Comparison of ENCODE assay signal across 16 cellular contexts in genomic region chr4:11966782-11967181, GRCh38.
DNase-seq lines count a peak whose midpoint lies in the region; ATAC-seq, FAIRE-seq and TF ChIP-seq lines count a peak whose summit lies in the region.
"Had no signal": no experiment of that assay in that cellular context is flagged by ENCODE, and none has a peak within 500 bp of the region (broad histone marks: within the 10 kb centered on the region; RNA-seq: fewer than 3 reads in every experiment).

No MANE protein-coding gene starts in this region.

- POLR2A ChIA-PET in endothelial cell of umbilical vein (lab: Charles Lee), result no interaction called here
- POLR2A ChIA-PET in SK-N-SH (lab: Yijun Ruan, JAX), result no interaction called here

- H3K4me1 ChIP-seq in endothelial cell of umbilical vein (ENCODE audit: control insufficient read depth, extremely low read depth, insufficient read depth, low read length) (no peaks in the 10 kb centered on the region), SK-N-SH (ENCODE audit: control insufficient read depth in 1 of 2, insufficient read depth in 2 of 2, low read depth in 1 of 2, low read length in 1 of 2) (no peaks in the 10 kb centered on the region)
- H3K4me1 ChIP-seq: HAP-1 had no signal

- dilution Hi-C loops in endothelial cell of umbilical vein (cut with MboI; ENCODE audit: extremely low pct_ligation_motif_present, low sequenced_read_pairs), result no loop called here

- H3K36me3 Mint-ChIP-seq in Calu3 (ENCODE audit: insufficient read depth, unreplicated experiment), result no peaks in the 10 kb centered on the region
- H3K36me3 Mint-ChIP-seq: CD4-positive, alpha-beta memory T cell had no signal

- no peaks in the 10 kb centered on the region for H3F3A ChIP-seq in SK-N-SH (replicated peaks; ENCODE audit: insufficient read depth)

- no peak for TF ChIP-seq RAD21 in SK-N-SH (IDR thresholded peaks at IDR 0.05; ENCODE audit: low read length)

- WGBS in SK-N-SH (ENCODE audit: low lambda C conversion rate), result 12% methylated on average over 4 of the region's 4 CpGs

- no peak for TF ChIP-seq CTCF in Calu3 (IDR thresholded peaks at IDR 0.05; ENCODE audit: unreplicated experiment)
- no peak for TF ChIP-seq CTCF in endothelial cell of umbilical vein (IDR thresholded peaks at IDR 0.05; ENCODE audit: extremely low read depth in 1 of 2, insufficient read depth in 1 of 2, low read depth in 1 of 2, low read length in 2 of 2)
- no peak for TF ChIP-seq CTCF in retinal pigment epithelial cell (conservative IDR thresholded peaks at IDR 0.05; ENCODE audit: low read depth, low read length)
- TF ChIP-seq CTCF in SK-N-SH (IDR thresholded peaks at IDR 0.05), result no peak

- no peaks in the 10 kb centered on the region for H3K79me2 ChIP-seq in endothelial cell of umbilical vein (ENCODE audit: control insufficient read depth, insufficient read depth, low read length)
- no peaks in the 10 kb centered on the region for H3K79me2 ChIP-seq in SK-N-SH (ENCODE audit: insufficient read depth)

- H3K4me2 ChIP-seq in endothelial cell of umbilical vein (ENCODE audit: insufficient read depth, low read length) (no peak overlapping the region), SK-N-SH (no peak overlapping the region)

- intact Hi-C loops in Calu3 (cut with micrococcal nuclease; ENCODE audit: unreplicated experiment), result no loop called here
- intact Hi-C loops in endothelial cell of umbilical vein (cut with micrococcal nuclease), result no loop called here

- peaks cover 3% of the 10 kb centered on the region for H3K9me3 Mint-ChIP-seq in Calu3 (ENCODE audit: low read depth, unreplicated experiment)

- H3K36me3 ChIP-seq in endothelial cell of umbilical vein (ENCODE audit: control insufficient read depth in 2 of 2, extremely low read depth in 1 of 2, insufficient read depth in 2 of 2, low read length in 2 of 2) (no peaks in the 10 kb centered on the region), SK-N-SH (replicated peaks in 1 of 2; ENCODE audit: control insufficient read depth in 1 of 2, insufficient read depth in 2 of 2, low read length in 1 of 2) (no peaks in the 10 kb centered on the region)
- H3K36me3 ChIP-seq: HAP-1 had no signal

- H3K9me2 ChIP-seq in SK-N-SH, result no peaks in the 10 kb centered on the region

- no peak for TF ChIP-seq EP300 in SK-N-SH (IDR thresholded peaks at IDR 0.05; ENCODE audit: borderline replicate concordance in 1 of 2, low read depth in 1 of 2, low read length in 1 of 2)

- no peaks in the 10 kb centered on the region for H3K4me1 Mint-ChIP-seq in Calu3 (ENCODE audit: low read depth, unreplicated experiment)
- H3K4me1 Mint-ChIP-seq: CD4-positive, alpha-beta memory T cell had no signal

- H3K9me3 ChIP-seq in endothelial cell of umbilical vein (replicated peaks; ENCODE audit: control insufficient read depth, insufficient read depth, low read length), result no peaks in the 10 kb centered on the region
- H3K9me3 ChIP-seq in SK-N-SH, result 0 out of 2 replicates have a peak, but pooled peaks cover 7% of the 10 kb centered on the region
- H3K9me3 ChIP-seq: HAP-1 had no signal

- BruUV-seq in Calu3 (replicated peaks; lab: Mats Ljungman, UMichigan), result no TSS peak
- BruUV-seq in endothelial cell of umbilical vein (replicated peaks; lab: Mats Ljungman, UMichigan), result no TSS peak

- no peak overlapping the region for H3K27ac Mint-ChIP-seq in Calu3 (ENCODE audit: unreplicated experiment)
- H3K27ac Mint-ChIP-seq: CD4-positive, alpha-beta memory T cell had no signal

- H3K4me3 ChIP-seq in endothelial cell of umbilical vein (replicated peaks in 1 of 3; ENCODE audit: insufficient read depth in 1 of 3, low read depth in 1 of 3, low read length in 3 of 3) (no peak overlapping the region), retinal pigment epithelial cell (ENCODE audit: low read length) (no peak overlapping the region), SK-N-SH (ENCODE audit: low read depth in 2 of 2, low read length in 1 of 2) (no peak overlapping the region)
- H3K4me3 ChIP-seq: GM23248, HAP-1 had no signal

- no peak for TF ChIP-seq POLR2A in endothelial cell of umbilical vein (IDR thresholded peaks at IDR 0.05; ENCODE audit: low read depth, low read length)

- DNase-seq in Calu3 (peak; percentile 0), D341Med (ENCODE audit: low spot score) (peak; percentile 65), endothelial cell of umbilical vein (ENCODE audit: low read depth, low spot score) (no peak), retinal pigment epithelial cell (ENCODE audit: low read depth) (peak; percentile 19), SK-N-SH (no peak)
- DNase-seq: C1 segment of cervical spinal cord; CD4-positive, alpha-beta memory T cell; COR-L47; DMS 273 treated with DMSO at 0.1 percent for 48 hours; DND-41; GM23248 had no signal

- peak overlapping the region; percentile 51 for H2AFZ ChIP-seq in endothelial cell of umbilical vein (ENCODE audit: low read depth, low read length)
- no peak overlapping the region for H2AFZ ChIP-seq in SK-N-SH (ENCODE audit: low read depth)
- H2AFZ ChIP-seq: GM23248 had no signal

- CTCF ChIA-PET in Calu3 (lab: Charles Lee) (no interaction called here), endothelial cell of umbilical vein (lab: Charles Lee) (interaction anchor here (1.2 to 1.5 kb wide), 2 partner anchors 10 to 13 kb away, joined by 3 to 8 read pairs; no protein-coding TSS in a partner anchor), SK-N-SH (lab: Yijun Ruan, JAX) (interaction anchor here (1.1 kb wide), 1 partner anchor 18 kb away, joined by 3 read pairs; no protein-coding TSS in a partner anchor)

- no peaks in the 10 kb centered on the region for H3K27me3 Mint-ChIP-seq in Calu3 (ENCODE audit: unreplicated experiment)
- H3K27me3 Mint-ChIP-seq: CD4-positive, alpha-beta memory T cell had no signal

- no peak for FAIRE-seq in endothelial cell of umbilical vein (lab: Jason Lieb, UNC)
- FAIRE-seq: D721Med, G401.6, GM12892 had no signal

- no peak for ATAC-seq in HG02678 (IDR thresholded peaks at IDR 0.05; ENCODE audit: unreplicated experiment)

- no peaks in the 10 kb centered on the region for H3K9me1 ChIP-seq in endothelial cell of umbilical vein (replicated peaks; ENCODE audit: control insufficient read depth, extremely low read depth, insufficient read depth, low read length)

- H3K27me3 ChIP-seq in endothelial cell of umbilical vein (ENCODE audit: control insufficient read depth in 2 of 2, insufficient read depth in 2 of 2, low read length in 2 of 2) (no peaks in the 10 kb centered on the region), SK-N-SH (ENCODE audit: insufficient read depth) (no peaks in the 10 kb centered on the region)

- H3K27ac ChIP-seq in endothelial cell of umbilical vein (ENCODE audit: insufficient read depth, low read depth, low read length) (no peak overlapping the region), SK-N-SH (ENCODE audit: low read depth in 2 of 2, low read length in 1 of 2) (no peak overlapping the region)
- H3K27ac ChIP-seq: GM23248 had no signal

- H3K9ac ChIP-seq in endothelial cell of umbilical vein (replicated peaks; ENCODE audit: extremely low read depth, insufficient read depth, low read length), result no peak overlapping the region
- no peak overlapping the region for H3K9ac ChIP-seq in SK-N-SH
- H3K9ac ChIP-seq: GM23248 had no signal

- H4K20me1 ChIP-seq in endothelial cell of umbilical vein (replicated peaks; ENCODE audit: control insufficient read depth, extremely low read depth, insufficient read depth, low read length), result no peaks in the 10 kb centered on the region
- no peaks in the 10 kb centered on the region for H4K20me1 ChIP-seq in SK-N-SH (ENCODE audit: insufficient read depth)

- H3K4me3 Mint-ChIP-seq in Calu3 (ENCODE audit: low read depth, unreplicated experiment), result no peak overlapping the region
- H3K4me3 Mint-ChIP-seq: CD4-positive, alpha-beta memory T cell had no signal

TF ChIP-seq in endothelial cell of umbilical vein, 7 proteins besides CTCF, POLR2A, EP300 and RAD21:
- TF ChIP-seq FOS (IDR thresholded peaks at IDR 0.05; ENCODE audit: borderline replicate concordance, insufficient read depth, low read length), result no peak
- TF ChIP-seq GATA2 (IDR thresholded peaks at IDR 0.05; ENCODE audit: insufficient read depth, insufficient read length, low read depth, low read length), result no peak
- no peak for TF ChIP-seq MAX (IDR thresholded peaks at IDR 0.05; ENCODE audit: insufficient read depth, insufficient read length)
- TF ChIP-seq EZH2 (IDR thresholded peaks at IDR 0.05; ENCODE audit: borderline replicate concordance, low read depth, low read length, severe bottlenecking), result no peak
- no peak for TF ChIP-seq MYC (IDR thresholded peaks at IDR 0.05; ENCODE audit: low read depth, low read length)
- TF ChIP-seq POLR2AphosphoS5 (IDR thresholded peaks at IDR 0.05; ENCODE audit: insufficient read depth, low read depth, low read length), result no peak
- TF ChIP-seq JUN (IDR thresholded peaks at IDR 0.05; ENCODE audit: borderline replicate concordance, insufficient read depth, insufficient read length, low read depth), result no peak

TF ChIP-seq in SK-N-SH, 30 proteins besides CTCF, POLR2A, EP300 and RAD21:
- TF ChIP-seq MAX (IDR thresholded peaks at IDR 0.05; ENCODE audit: low read depth) (no peak), SIN3A (IDR thresholded peaks at IDR 0.05; ENCODE audit: borderline replicate concordance, low read depth, low read length) (no peak)

Comparison
In these comparisons a context has a peak if more than half of its experiments do, and no peak if none do; other contexts are left out.
1. DNase-seq: peak in Calu3 (single experiment), D341Med (single experiment) and retinal pigment epithelial cell (single experiment); none in endothelial cell of umbilical vein (single experiment) and SK-N-SH (single experiment).